In genomic region chr16:79218358-79218757, GRCh38 we compare ENCODE assay signal across 29 cellular contexts.
A peak's percentile ranks its signal among the peaks of the same experiment; 100 is the strongest.
DNase-seq lines count a peak whose midpoint lies in the region; ATAC-seq and TF ChIP-seq lines count a peak whose summit lies in the region.
"Had no signal": no experiment of that assay in that cellular context is flagged by ENCODE, and none has a peak within 500 bp of the region (broad histone marks: within the 10 kb centered on the region; RNA-seq: fewer than 3 reads in every experiment).

No MANE protein-coding gene starts in this region.

- H3K4me1 ChIP-seq in endodermal cell (ENCODE audit: control insufficient read depth, insufficient read depth, low read length) (peaks cover 5% of the 10 kb centered on the region), parathyroid adenoma (peaks cover 9% of the 10 kb centered on the region), vagina (no peaks in the 10 kb centered on the region)
- H3K4me1 ChIP-seq: HAP-1 had no signal

- H3K9ac ChIP-seq in endodermal cell (ENCODE audit: extremely low read depth, low read length, poor library complexity, severe bottlenecking) (no peak overlapping the region), parathyroid adenoma (no peak overlapping the region)

- TF ChIP-seq POLR2A in vagina (IDR thresholded peaks at IDR 0.05) = no peak

- peaks cover 4% of the 10 kb centered on the region for H3K36me3 Mint-ChIP-seq in T-helper 2 cell treated with Interferon-gamma antibody and Interleukin-4, amounts not matched to agents 5 μg/mL and 100 μg/mL, for 36 hours (ENCODE audit: low read depth)
- H3K36me3 Mint-ChIP-seq in T-helper 17 cell (ENCODE audit: low read depth) (peaks cover 4% of the 10 kb centered on the region), endodermal cell (ENCODE audit: low read depth) (peaks cover 5% of the 10 kb centered on the region)
- H3K36me3 Mint-ChIP-seq: CD8-positive, alpha-beta T cell had no signal

- 84 to 89% methylated on average over 1 of the region's 1 CpG for WGBS in endodermal cell (ENCODE audit: insufficient coverage in 1 of 2, insufficient read length in 1 of 2), 2 experiments

- TF ChIP-seq CTCF in endodermal cell (conservative IDR thresholded peaks at IDR 0.05) (no peak), parathyroid adenoma (IDR thresholded peaks at IDR 0.05) (no peak), vagina (IDR thresholded peaks at IDR 0.05) (no peak)

- no peaks in the 10 kb centered on the region for H3K79me2 ChIP-seq in parathyroid adenoma

- H3K4me1 Mint-ChIP-seq in T-helper 2 cell treated with Interferon-gamma antibody and Interleukin-4, amounts not matched to agents 5 μg/mL and 100 μg/mL, for 36 hours (ENCODE audit: low read depth) = peaks cover 20% of the 10 kb centered on the region
- H3K4me1 Mint-ChIP-seq in T-helper 17 cell (peaks cover 15% of the 10 kb centered on the region), endodermal cell (peaks cover 27% of the 10 kb centered on the region)
- H3K4me1 Mint-ChIP-seq: B cell had no signal

- peak overlapping the region; percentile 55 for H2AFZ ChIP-seq in parathyroid adenoma

- peaks cover 6% of the 10 kb centered on the region for H3K27me3 Mint-ChIP-seq in T-helper 2 cell treated with Interferon-gamma antibody and Interleukin-4, amounts not matched to agents 5 μg/mL and 100 μg/mL, for 36 hours (ENCODE audit: low read depth)
- H3K27me3 Mint-ChIP-seq in T-helper 17 cell (no peaks in the 10 kb centered on the region), endodermal cell (ENCODE audit: insufficient read depth) (peaks cover 5% of the 10 kb centered on the region)

- H3K27me3 ChIP-seq in endodermal cell (ENCODE audit: control insufficient read depth, insufficient read depth, low read length, poor library complexity, severe bottlenecking) (no peaks in the 10 kb centered on the region), parathyroid adenoma (ENCODE audit: control insufficient read depth, insufficient read depth, low read length) (no peaks in the 10 kb centered on the region), vagina (no peaks in the 10 kb centered on the region)
- H3K27me3 ChIP-seq: Peyer's patch had no signal

- H3K4me3 ChIP-seq in endodermal cell (ENCODE audit: low read length) = peak overlapping the region; percentile 3
- H3K4me3 ChIP-seq in parathyroid adenoma (ENCODE audit: low read depth, low read length) = no peak overlapping the region
- H3K4me3 ChIP-seq in vagina = no peak overlapping the region
- H3K4me3 ChIP-seq: GM12878, HAP-1, Peyer's patch had no signal

- peak overlapping the region; percentile 6 for H3K4me2 ChIP-seq in parathyroid adenoma (ENCODE audit: low read length)

- H3K9me3 Mint-ChIP-seq in T-helper 2 cell treated with Interferon-gamma antibody and Interleukin-4, amounts not matched to agents 5 μg/mL and 100 μg/mL, for 36 hours = peaks cover 14% of the 10 kb centered on the region
- peaks cover 4% of the 10 kb centered on the region for H3K9me3 Mint-ChIP-seq in endodermal cell

- no peak for DNase-seq in T-helper 2 cell treated with Interferon-gamma antibody and Interleukin-4, amounts not matched to agents 5 μg/mL and 100 μg/mL, for 36 hours (ENCODE audit: low spot score)
- DNase-seq in T-helper 2 cell (no peak), T-helper 17 cell (no peak), endodermal cell (no peak), vagina (ENCODE audit: extremely low spot score in 2 of 2) (no peak), OCI-M2 (lab: John Stamatoyannopoulos, UW; ENCODE audit: unreplicated experiment) (no peak)
- DNase-seq: Caco-2, EL, GDM1, GOT3, HFFc6, IMR-90, KG1, NCI-H1092, NCI-H1417 treated with DMSO at 0.1 percent for 48 hours, NCI-H1694 treated with DMSO at 0.1 percent for 48 hours, NCI-H2081, NCI-H2227 treated with DMSO at 0.1 percent for 48 hours, NCI-H526 treated with DMSO at 0.1 percent for 48 hours, Peyer's patch, SHP77 treated with DMSO at 0.1 percent for 48 hours had no signal

- H3K27ac Mint-ChIP-seq in T-helper 2 cell treated with Interferon-gamma antibody and Interleukin-4, amounts not matched to agents 5 μg/mL and 100 μg/mL, for 36 hours = peak overlapping the region; percentile 33
- H3K27ac Mint-ChIP-seq in T-helper 17 cell (peak overlapping the region; percentile 30), endodermal cell (no peak overlapping the region)
- H3K27ac Mint-ChIP-seq: B cell; CD8-positive, alpha-beta T cell; HFFc6 had no signal

- no peaks in the 10 kb centered on the region for H3K9me3 ChIP-seq in T-helper 17 cell (ENCODE audit: control insufficient read depth, low read length, poor library complexity, severe bottlenecking)
- H3K9me3 ChIP-seq in endodermal cell (ENCODE audit: control insufficient read depth, low read length) = peaks cover 7% of the 10 kb centered on the region
- no peaks in the 10 kb centered on the region for H3K9me3 ChIP-seq in parathyroid adenoma (ENCODE audit: control insufficient read depth, low read length)
- H3K9me3 ChIP-seq in vagina = no peaks in the 10 kb centered on the region
- H3K9me3 ChIP-seq: Caco-2, HAP-1, Peyer's patch had no signal

- H3K27ac ChIP-seq in endodermal cell (ENCODE audit: low read depth, low read length) (no peak overlapping the region), parathyroid adenoma (peak overlapping the region; percentile 46), vagina (no peak overlapping the region)
- H3K27ac ChIP-seq: 22Rv1, C4-2B, Peyer's patch had no signal

- peak overlapping the region; percentile 31 for H3K4me3 Mint-ChIP-seq in T-helper 2 cell treated with Interferon-gamma antibody and Interleukin-4, amounts not matched to agents 5 μg/mL and 100 μg/mL, for 36 hours
- peak overlapping the region; percentile 16 for H3K4me3 Mint-ChIP-seq in T-helper 17 cell
- no peak overlapping the region for H3K4me3 Mint-ChIP-seq in endodermal cell
- H3K4me3 Mint-ChIP-seq: B cell, HFFc6 had no signal

- ATAC-seq in T-helper 17 cell = no peak
- no peak for ATAC-seq in HG02852 (IDR thresholded peaks at IDR 0.05; ENCODE audit: unreplicated experiment)
- ATAC-seq: GM12878 had no signal

- intact Hi-C loops in vagina (cut with DNase I) = no loop called here

- H3K36me3 ChIP-seq in endodermal cell (ENCODE audit: control insufficient read depth, insufficient read depth, low read length) (no peaks in the 10 kb centered on the region), parathyroid adenoma (ENCODE audit: control insufficient read depth, insufficient read depth, low read length) (no peaks in the 10 kb centered on the region), vagina (no peaks in the 10 kb centered on the region)
- H3K36me3 ChIP-seq: HAP-1, Peyer's patch had no signal
